Comparison of ENCODE assay signal across 11 cellular contexts in genomic region chr2:235008584-235009044, GRCh38. TPM values are rescaled to one million over a fixed set of nuclear protein-coding genes. Genes with fewer than 3 reads are reported as not detected.
A peak's percentile ranks its signal among the peaks of the same experiment; 100 is the strongest.
DNase-seq lines count a peak whose midpoint lies in the region; ATAC-seq and TF ChIP-seq lines count a peak whose summit lies in the region.
"Had no signal": no experiment of that assay in that cellular context is flagged by ENCODE, and none has a peak within 500 bp of the region (broad histone marks: within the 10 kb centered on the region; RNA-seq: fewer than 3 reads in every experiment).

No MANE protein-coding gene starts in this region.

- H3K27ac ChIP-seq in BLaER1 treated with 17β-estradiol and CSF1 and Interleukin-3, amounts not matched to agents 10 nM and 100 nM, result no peak overlapping the region

- H3K36me3 Mint-ChIP-seq in brain, result peaks cover 66% of the 10 kb centered on the region
- H3K36me3 Mint-ChIP-seq in mesothelial cell of epicardium, result peaks cover 2% of the 10 kb centered on the region

- H3K4me1 Mint-ChIP-seq in brain (peaks cover 86% of the 10 kb centered on the region), mesothelial cell of epicardium (peaks cover 55% of the 10 kb centered on the region)
- H3K4me1 Mint-ChIP-seq: stimulated activated naive CD8-positive, alpha-beta T cell treated with anti-CD3 and anti-CD28 coated beads, Interleukin-15, amount 100 ng/mL, for 72 hours had no signal

- H3K4me3 Mint-ChIP-seq in brain, result no peak overlapping the region
- H3K4me3 Mint-ChIP-seq in mesothelial cell of epicardium, result peak overlapping the region; percentile 12
- H3K4me3 Mint-ChIP-seq: stimulated activated naive CD8-positive, alpha-beta T cell treated with anti-CD3 and anti-CD28 coated beads, Interleukin-15, amount 100 ng/mL, for 72 hours had no signal

- no peak overlapping the region for H3K4me3 ChIP-seq in BLaER1 treated with 17β-estradiol and CSF1 and Interleukin-3, amounts not matched to agents 10 nM and 100 nM
- peak overlapping the region; percentile 18; the same call in 1 of the 2 replicates for H3K4me3 ChIP-seq in LNCaP clone FGC (ENCODE audit: low read depth, low read length)

- H3K4me2 ChIP-seq in BLaER1 treated with 17β-estradiol and CSF1 and Interleukin-3, amounts not matched to agents 10 nM and 100 nM, result peak overlapping the region in 8 of 11 experiments; percentile 28 to 67 (median 48); a peak in 12 of 22 replicates

- DNase-seq in LNCaP clone FGC (ENCODE audit: low read depth), result peak; percentile 94
- DNase-seq in mesothelial cell of epicardium (ENCODE audit: low spot score in 2 of 2, unreplicated experiment in 2 of 2), result no peak
- no peak for DNase-seq in iPS-NIHi11 (ENCODE audit: low spot score)
- DNase-seq in SW480 (ENCODE audit: low spot score), result no peak
- DNase-seq: stimulated activated naive CD8-positive, alpha-beta T cell treated with anti-CD3 and anti-CD28 coated beads, Interleukin-15, amount 100 ng/mL, for 72 hours had no signal

- H3K27ac Mint-ChIP-seq in brain (peak overlapping the region; percentile 44 to 94 (median 93)), mesothelial cell of epicardium (peak overlapping the region; percentile 91)
- H3K27ac Mint-ChIP-seq: stimulated activated naive CD8-positive, alpha-beta T cell treated with anti-CD3 and anti-CD28 coated beads, Interleukin-15, amount 100 ng/mL, for 72 hours had no signal

- H3K27me3 Mint-ChIP-seq in brain (peaks cover 4% of the 10 kb centered on the region), mesothelial cell of epicardium (ENCODE audit: low read depth) (no peaks in the 10 kb centered on the region)
- H3K27me3 Mint-ChIP-seq: stimulated activated naive CD8-positive, alpha-beta T cell treated with anti-CD3 and anti-CD28 coated beads, Interleukin-15, amount 100 ng/mL, for 72 hours had no signal

- no peaks in the 10 kb centered on the region for H3K36me3 ChIP-seq in BLaER1 treated with 17β-estradiol and CSF1 and Interleukin-3, amounts not matched to agents 10 nM and 100 nM

- H3K9me3 Mint-ChIP-seq in brain (peaks cover 0 to 24% (median 11%) of the 10 kb centered on the region in 5 experiments), mesothelial cell of epicardium (peaks cover 4% of the 10 kb centered on the region)
- H3K9me3 Mint-ChIP-seq: stimulated activated naive CD8-positive, alpha-beta T cell treated with anti-CD3 and anti-CD28 coated beads, Interleukin-15, amount 100 ng/mL, for 72 hours had no signal

- H3K4me1 ChIP-seq in BLaER1 treated with 17β-estradiol and CSF1 and Interleukin-3, amounts not matched to agents 10 nM and 100 nM, result peaks cover 0 to 19% (median 13%) of the 10 kb centered on the region in 10 experiments; a peak in 14 of 20 replicates

- no peaks in the 10 kb centered on the region for H4K20me1 ChIP-seq in BLaER1 treated with 17β-estradiol and CSF1 and Interleukin-3, amounts not matched to agents 10 nM and 100 nM

- peaks cover 0 to 12% (median 0%) of the 10 kb centered on the region in 11 experiments; a peak in 3 of 22 replicates for H3K9me3 ChIP-seq in BLaER1 treated with 17β-estradiol and CSF1 and Interleukin-3, amounts not matched to agents 10 nM and 100 nM (replicated peaks in 1 of 11)

- no peaks in the 10 kb centered on the region for H3K27me3 ChIP-seq in BLaER1 treated with 17β-estradiol and CSF1 and Interleukin-3, amounts not matched to agents 10 nM and 100 nM

- ATAC-seq in HG02759 (IDR thresholded peaks at IDR 0.05; ENCODE audit: unreplicated experiment), result no peak
- no peak for ATAC-seq in HG03280 (IDR thresholded peaks at IDR 0.05; ENCODE audit: unreplicated experiment)
- ATAC-seq: stimulated activated naive CD8-positive, alpha-beta T cell treated with anti-CD3 and anti-CD28 coated beads, Interleukin-15, amount 100 ng/mL, for 72 hours had no signal

- 0 out of 22 replicates have a peak overlapping the region, but pooled peaks of 1 of the 11 experiments have one; percentile 17 for H3K9ac ChIP-seq in BLaER1 treated with 17β-estradiol and CSF1 and Interleukin-3, amounts not matched to agents 10 nM and 100 nM

- TF ChIP-seq CTCF in LNCaP clone FGC (IDR thresholded peaks at IDR 0.05; ENCODE audit: control insufficient read depth, extremely low read depth, insufficient read depth) (no peak), brain (conservative IDR thresholded peaks at IDR 0.05) (no peak), mesothelial cell of epicardium (IDR thresholded peaks at IDR 0.05; ENCODE audit: unreplicated experiment) (no peak)

RNA-seq across cellular contexts. Expression of gene SH3BP4, which starts 56.8 kb away (rescaled TPM):
- polyA plus RNA-seq in brain (ENCODE audit: insufficient read depth, low read depth, low replicate concordance), result 78.4 TPM
- total RNA-seq in mesothelial cell of epicardium, result 44.1 to 45.0 TPM (median 44.3 TPM) in 3 replicates
- total RNA-seq: activated CD8-positive, alpha-beta memory T cell treated with anti-CD3 and anti-CD28 coated beads for 36 hours; T-helper 2 cell treated with Interferon-gamma antibody and Interleukin-4, amounts not matched to agents 100 ng/mL and 5 ng/mL, for 36 hours had no signal
